1 cellular context compared by ENCODE assay signal in genomic region chr6:16737926-16738325, GRCh38.
TF ChIP-seq lines count a peak whose summit lies in the region.

No MANE protein-coding gene starts in this region.

TF ChIP-seq in GM23338, 12 proteins besides CTCF, POLR2A, EP300 and RAD21 (continued from another document):
- TF ChIP-seq ZNF462 (CRISPR knock-in tag; IDR thresholded peaks at IDR 0.05), result no peak
- TF ChIP-seq EZH2 (IDR thresholded peaks at IDR 0.05; ENCODE audit: low read depth, unreplicated experiment), result no peak
- no peak for TF ChIP-seq STAT1 (IDR thresholded peaks at IDR 0.05; ENCODE audit: unreplicated experiment)
- TF ChIP-seq NANOG (IDR thresholded peaks at IDR 0.05; ENCODE audit: borderline replicate concordance), result no peak
- no peak for TF ChIP-seq CREB1 (CRISPR knock-in tag; IDR thresholded peaks at IDR 0.05; ENCODE audit: low read depth)
- no peak for TF ChIP-seq JUNB (IDR thresholded peaks at IDR 0.05; ENCODE audit: unreplicated experiment)
- no peak for TF ChIP-seq ZNF114 (CRISPR knock-in tag; IDR thresholded peaks at IDR 0.05)
TF ChIP-seq in GM23338: peak in this region for 0.
